ENCODE assay signal across 15 cellular contexts in genomic region chr17:39772987-39773664, GRCh38. TPM values are rescaled to one million over a fixed set of nuclear protein-coding genes. Genes with fewer than 3 reads are reported as not detected.
DNase-seq lines count a peak whose midpoint lies in the region; ATAC-seq, FAIRE-seq and TF ChIP-seq lines count a peak whose summit lies in the region.
"Had no signal": no experiment of that assay in that cellular context is flagged by ENCODE, and none has a peak within 500 bp of the region (broad histone marks: within the 10 kb centered on the region; RNA-seq: fewer than 3 reads in every experiment).

No MANE protein-coding gene starts in this region.

- H3K36me3 Mint-ChIP-seq in CD4-positive, CD25-positive, alpha-beta regulatory T cell, result peaks cover 47% of the 10 kb centered on the region
- peaks cover 98% of the 10 kb centered on the region for H3K36me3 Mint-ChIP-seq in activated T-helper 17 cell treated with anti-CD3 and anti-CD28 coated beads, Interleukin-2, amount 50 U/mL, for 72 hours (ENCODE audit: low read depth)
- H3K36me3 Mint-ChIP-seq: WTC11 had no signal

- H3K27me3 ChIP-seq in CD4-positive, CD25-positive, alpha-beta regulatory T cell (ENCODE audit: control insufficient read depth, insufficient read depth, low read length), result no peaks in the 10 kb centered on the region
- peaks cover 3 to 4% of the 10 kb centered on the region in 2 donors for H3K27me3 ChIP-seq in mucosa of rectum (ENCODE audit: control insufficient read depth in 2 of 2, insufficient read depth in 2 of 2, low read length in 2 of 2)
- H3K27me3 ChIP-seq: cardiac muscle cell had no signal

- peak in 2 of 3 donors; percentile 47 to 64 for DNase-seq in CD4-positive, CD25-positive, alpha-beta regulatory T cell
- DNase-seq in GM12892 (ENCODE audit: insufficient read length) (no peak), cerebellar cortex (ENCODE audit: low spot score) (no peak), kidney (no peak), HK-2 (ENCODE audit: unreplicated experiment) (no peak)
- DNase-seq: BE2C, left cardiac atrium, NCI-H2107 had no signal

- ATAC-seq in CD4-positive, CD25-positive, alpha-beta regulatory T cell (ENCODE audit: low read depth in 2 of 2), result no peak
- no peak for ATAC-seq in activated T-helper 17 cell treated with anti-CD3 and anti-CD28 coated beads, Interleukin-2, amount 50 U/mL, for 72 hours (replicated peaks)
- ATAC-seq in GM21529 (IDR thresholded peaks at IDR 0.05; ENCODE audit: unreplicated experiment), result no peak
- ATAC-seq: left cardiac atrium, WTC11 had no signal

- H3K27me3 Mint-ChIP-seq in CD4-positive, CD25-positive, alpha-beta regulatory T cell, result no peaks in the 10 kb centered on the region
- no peaks in the 10 kb centered on the region for H3K27me3 Mint-ChIP-seq in activated T-helper 17 cell treated with anti-CD3 and anti-CD28 coated beads, Interleukin-2, amount 50 U/mL, for 72 hours

- peaks cover 37 to 96% (median 75%) of the 10 kb centered on the region in 4 donors for H3K4me1 Mint-ChIP-seq in CD4-positive, CD25-positive, alpha-beta regulatory T cell
- peaks cover 69% of the 10 kb centered on the region for H3K4me1 Mint-ChIP-seq in activated T-helper 17 cell treated with anti-CD3 and anti-CD28 coated beads, Interleukin-2, amount 50 U/mL, for 72 hours

- H3K9me3 Mint-ChIP-seq in CD4-positive, CD25-positive, alpha-beta regulatory T cell, result peaks cover 0 to 3% (median 0%) of the 10 kb centered on the region in 7 donors
- no peaks in the 10 kb centered on the region for H3K9me3 Mint-ChIP-seq in activated T-helper 17 cell treated with anti-CD3 and anti-CD28 coated beads, Interleukin-2, amount 50 U/mL, for 72 hours
- H3K9me3 Mint-ChIP-seq: WTC11 had no signal

- H3K4me3 ChIP-seq in CD4-positive, CD25-positive, alpha-beta regulatory T cell (ENCODE audit: low read depth, low read length), result peak overlapping the region; percentile 93
- no peak overlapping the region for H3K4me3 ChIP-seq in mucosa of rectum (ENCODE audit: low read length in 2 of 2)
- no peak overlapping the region for H3K4me3 ChIP-seq in kidney (ENCODE audit: low read length in 2 of 2)
- H3K4me3 ChIP-seq: cardiac muscle cell, esophagus muscularis mucosa, SJSA1 had no signal

- TF ChIP-seq POLR2A in GM12892 (IDR thresholded peaks at IDR 0.05; ENCODE audit: low read depth, low read length), result peak; percentile 23; the same call in 1 of the 2 replicates

- FAIRE-seq in GM12892 (lab: Jason Lieb, UNC), result no peak
- FAIRE-seq in kidney (lab: Jason Lieb, UNC), result no peak

- peak overlapping the region; percentile 86 for H3K27ac ChIP-seq in CD4-positive, CD25-positive, alpha-beta regulatory T cell (ENCODE audit: insufficient read depth, low read length, poor library complexity, severe bottlenecking)
- peak overlapping the region; percentile 48 to 78 for H3K27ac ChIP-seq in mucosa of rectum (ENCODE audit: low read depth in 2 of 2, low read length in 2 of 2)
- H3K27ac ChIP-seq in kidney (ENCODE audit: low read depth in 2 of 2, low read length in 2 of 2), result no peak overlapping the region
- H3K27ac ChIP-seq: cardiac muscle cell, esophagus muscularis mucosa, SJSA1 had no signal

- H3K36me3 ChIP-seq in CD4-positive, CD25-positive, alpha-beta regulatory T cell (ENCODE audit: control insufficient read depth, insufficient read depth, low read length), result peaks cover 20% of the 10 kb centered on the region
- H3K36me3 ChIP-seq in mucosa of rectum (ENCODE audit: control insufficient read depth in 2 of 2, insufficient read depth in 2 of 2, low read length in 2 of 2) (no peaks in the 10 kb centered on the region), kidney (ENCODE audit: control insufficient read depth in 1 of 2, insufficient read depth in 2 of 2, low read length in 2 of 2) (no peaks in the 10 kb centered on the region)
- H3K36me3 ChIP-seq: BE2C, cardiac muscle cell, esophagus muscularis mucosa, SJSA1 had no signal

- TF ChIP-seq CTCF in kidney (IDR thresholded peaks at IDR 0.05; ENCODE audit: borderline replicate concordance, extremely low read depth, insufficient read depth), result no peak

- peaks cover 74% of the 10 kb centered on the region for H3K4me1 ChIP-seq in CD4-positive, CD25-positive, alpha-beta regulatory T cell (ENCODE audit: control insufficient read depth, insufficient read depth, low read length, poor library complexity, severe bottlenecking)
- H3K4me1 ChIP-seq in mucosa of rectum (ENCODE audit: control insufficient read depth in 2 of 2, insufficient read depth in 2 of 2, low read length in 2 of 2) (peaks cover 3 to 16% of the 10 kb centered on the region in 2 donors), kidney (ENCODE audit: control insufficient read depth in 1 of 2, insufficient read depth in 1 of 2, low read depth in 1 of 2, low read length in 2 of 2) (no peaks in the 10 kb centered on the region)
- H3K4me1 ChIP-seq: BE2C, esophagus muscularis mucosa had no signal

- H3K27ac Mint-ChIP-seq in CD4-positive, CD25-positive, alpha-beta regulatory T cell, result peak overlapping the region; percentile 95 to 99 (median 99)
- H3K27ac Mint-ChIP-seq in activated T-helper 17 cell treated with anti-CD3 and anti-CD28 coated beads, Interleukin-2, amount 50 U/mL, for 72 hours, result peak overlapping the region; percentile 95
- H3K27ac Mint-ChIP-seq: WTC11 had no signal

- peak overlapping the region in 1 of 2 donors; percentile 4 for H3K9ac ChIP-seq in mucosa of rectum (ENCODE audit: low read depth in 1 of 2, low read length in 2 of 2)
- no peak overlapping the region for H3K9ac ChIP-seq in kidney (ENCODE audit: low read length in 2 of 2)

- intact Hi-C loops in kidney (cut with DNase I), result no loop called here

- peak overlapping the region; percentile 83 to 100 (median 92) for H3K4me3 Mint-ChIP-seq in CD4-positive, CD25-positive, alpha-beta regulatory T cell
- peak overlapping the region; percentile 95 for H3K4me3 Mint-ChIP-seq in activated T-helper 17 cell treated with anti-CD3 and anti-CD28 coated beads, Interleukin-2, amount 50 U/mL, for 72 hours
- H3K4me3 Mint-ChIP-seq: WTC11 had no signal

- no peaks in the 10 kb centered on the region for H3K9me3 ChIP-seq in CD4-positive, CD25-positive, alpha-beta regulatory T cell (ENCODE audit: control insufficient read depth in 2 of 2, low read length in 2 of 2)
- H3K9me3 ChIP-seq in mucosa of rectum (ENCODE audit: control insufficient read depth in 2 of 2, low read length in 2 of 2), result no peaks in the 10 kb centered on the region
- H3K9me3 ChIP-seq in kidney (ENCODE audit: control insufficient read depth in 1 of 2, low read length in 2 of 2), result no peaks in the 10 kb centered on the region
- H3K9me3 ChIP-seq: BE2C, esophagus muscularis mucosa, SJSA1 had no signal

RNA-seq across cellular contexts. Expression of gene GRB7, which starts 35.4 kb away (rescaled TPM):
- not detected for total RNA-seq in CD4-positive, CD25-positive, alpha-beta regulatory T cell
- polyA plus RNA-seq in CD4-positive, CD25-positive, alpha-beta regulatory T cell, result not detected
- not detected for polyA plus RNA-seq in GM12892 (2012; ENCODE audit: missing spikeins)
- total RNA-seq in activated T-helper 17 cell treated with anti-CD3 and anti-CD28 coated beads, Interleukin-2, amount 50 U/mL, for 72 hours, result under 1 TPM in 1 of 2 donors, not detected in 1; 0.40 TPM
- total RNA-seq in kidney, result 72.5 TPM
- 20.9 TPM for polyA plus RNA-seq in kidney (ENCODE audit: insufficient read depth, low read depth, low replicate concordance)
- total RNA-seq: SJSA1 had no signal

RNA-seq across cellular contexts. Expression of gene MIEN1, which starts 42.8 kb away (rescaled TPM):
- total RNA-seq in CD4-positive, CD25-positive, alpha-beta regulatory T cell, result 44.1 TPM
- polyA plus RNA-seq in CD4-positive, CD25-positive, alpha-beta regulatory T cell, result 100 to 1,000 TPM in 3 of 4 donors, 10 to 100 TPM in 1; 93.5 to 158 (median 127) TPM
- polyA plus RNA-seq in GM12892 (2012; ENCODE audit: missing spikeins), result 51.1 TPM
- 10 to 100 TPM; 24.6 to 45.2 TPM for total RNA-seq in activated T-helper 17 cell treated with anti-CD3 and anti-CD28 coated beads, Interleukin-2, amount 50 U/mL, for 72 hours
- 51.6 TPM for total RNA-seq in kidney
- polyA plus RNA-seq in kidney (ENCODE audit: insufficient read depth, low read depth, low replicate concordance), result 186 TPM

Comparison
In these comparisons a context has a peak if more than half of its experiments do, and no peak if none do; other contexts are left out.
1. DNase-seq: peak in CD4-positive, CD25-positive, alpha-beta regulatory T cell (2 of 3); none in GM12892 (single experiment), cerebellar cortex (single experiment), kidney (single experiment) and HK-2 (single experiment).
2. H3K27ac ChIP-seq: peak in CD4-positive, CD25-positive, alpha-beta regulatory T cell (single experiment) and mucosa of rectum (2 of 2); none in kidney (0 of 2).
3. RNA of gene GRB7, which starts 35.4 kb away (total RNA-seq): 72.5 TPM in kidney (single experiment); 0.40 TPM in activated T-helper 17 cell treated with anti-CD3 and anti-CD28 coated beads, Interleukin-2, amount 50 U/mL, for 72 hours and not detected in CD4-positive, CD25-positive, alpha-beta regulatory T cell (single experiment); every median in the first group is over 10 times any median in the second.